1 cellular context compared by ENCODE assay signal in the genomic region with DNA sequence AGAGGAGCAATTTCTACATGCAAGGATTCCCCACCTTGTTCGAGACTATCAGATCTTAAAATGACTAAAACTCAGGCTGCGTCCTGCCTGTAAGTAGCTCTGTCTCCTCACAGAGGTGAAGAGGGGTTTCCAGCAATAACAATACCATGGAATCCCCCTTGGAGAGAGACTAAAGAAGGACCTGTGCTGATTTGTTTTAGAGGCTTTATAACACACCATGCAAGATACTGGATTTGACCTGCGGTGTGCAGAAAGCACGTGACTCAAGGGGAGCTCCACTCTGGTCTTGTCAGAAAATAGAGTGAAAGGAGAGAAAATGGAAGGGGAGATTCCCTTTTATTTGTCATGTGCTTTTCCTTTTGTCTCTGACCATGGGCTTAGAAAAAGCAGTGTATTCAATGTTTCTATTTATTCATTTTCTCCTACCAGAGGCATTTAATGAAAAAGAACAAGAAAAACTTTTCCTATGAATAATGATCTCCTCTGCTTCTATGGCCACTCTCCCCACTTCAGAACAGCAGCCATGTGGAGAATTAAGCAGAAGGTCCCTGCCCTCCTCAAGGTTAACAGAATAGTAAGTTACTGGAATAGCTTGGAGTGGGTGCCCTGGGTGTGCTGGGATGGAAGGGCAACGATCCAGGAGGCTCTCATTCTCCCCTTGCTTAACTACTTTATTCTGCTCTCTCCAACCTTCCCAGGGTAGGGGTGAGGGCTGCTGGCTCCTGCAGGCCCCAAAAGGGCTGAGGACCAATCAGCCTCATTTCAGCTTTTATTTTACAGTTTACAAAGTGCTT.
TF ChIP-seq lines count a peak whose summit lies in the region.

No MANE protein-coding gene starts in this region.

TF ChIP-seq in K562, 482 proteins besides CTCF, POLR2A, EP300 and RAD21:
- TF ChIP-seq, protein P1, sequence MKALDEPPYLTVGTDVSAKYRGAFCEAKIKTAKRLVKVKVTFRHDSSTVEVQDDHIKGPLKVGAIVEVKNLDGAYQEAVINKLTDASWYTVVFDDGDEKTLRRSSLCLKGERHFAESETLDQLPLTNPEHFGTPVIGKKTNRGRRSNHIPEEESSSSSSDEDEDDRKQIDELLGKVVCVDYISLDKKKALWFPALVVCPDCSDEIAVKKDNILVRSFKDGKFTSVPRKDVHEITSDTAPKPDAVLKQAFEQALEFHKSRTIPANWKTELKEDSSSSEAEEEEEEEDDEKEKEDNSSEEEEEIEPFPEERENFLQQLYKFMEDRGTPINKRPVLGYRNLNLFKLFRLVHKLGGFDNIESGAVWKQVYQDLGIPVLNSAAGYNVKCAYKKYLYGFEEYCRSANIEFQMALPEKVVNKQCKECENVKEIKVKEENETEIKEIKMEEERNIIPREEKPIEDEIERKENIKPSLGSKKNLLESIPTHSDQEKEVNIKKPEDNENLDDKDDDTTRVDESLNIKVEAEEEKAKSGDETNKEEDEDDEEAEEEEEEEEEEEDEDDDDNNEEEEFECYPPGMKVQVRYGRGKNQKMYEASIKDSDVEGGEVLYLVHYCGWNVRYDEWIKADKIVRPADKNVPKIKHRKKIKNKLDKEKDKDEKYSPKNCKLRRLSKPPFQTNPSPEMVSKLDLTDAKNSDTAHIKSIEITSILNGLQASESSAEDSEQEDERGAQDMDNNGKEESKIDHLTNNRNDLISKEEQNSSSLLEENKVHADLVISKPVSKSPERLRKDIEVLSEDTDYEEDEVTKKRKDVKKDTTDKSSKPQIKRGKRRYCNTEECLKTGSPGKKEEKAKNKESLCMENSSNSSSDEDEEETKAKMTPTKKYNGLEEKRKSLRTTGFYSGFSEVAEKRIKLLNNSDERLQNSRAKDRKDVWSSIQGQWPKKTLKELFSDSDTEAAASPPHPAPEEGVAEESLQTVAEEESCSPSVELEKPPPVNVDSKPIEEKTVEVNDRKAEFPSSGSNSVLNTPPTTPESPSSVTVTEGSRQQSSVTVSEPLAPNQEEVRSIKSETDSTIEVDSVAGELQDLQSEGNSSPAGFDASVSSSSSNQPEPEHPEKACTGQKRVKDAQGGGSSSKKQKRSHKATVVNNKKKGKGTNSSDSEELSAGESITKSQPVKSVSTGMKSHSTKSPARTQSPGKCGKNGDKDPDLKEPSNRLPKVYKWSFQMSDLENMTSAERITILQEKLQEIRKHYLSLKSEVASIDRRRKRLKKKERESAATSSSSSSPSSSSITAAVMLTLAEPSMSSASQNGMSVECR (CRISPR knock-in tag; IDR thresholded peaks at IDR 0.05), result 0 out of 2 replicates have a peak, but pooled peaks have one; percentile 36
- TF ChIP-seq ETV6 (IDR thresholded peaks at IDR 0.05; ENCODE audit: borderline replicate concordance in 1 of 2, low read depth in 2 of 2, low read length in 1 of 2), result no peak
- TF ChIP-seq ETV6 (CRISPR knock-in tag; IDR thresholded peaks at IDR 0.05; ENCODE audit: borderline replicate concordance), result no peak
- no peak for TF ChIP-seq ZFPM2 (CRISPR knock-in tag; IDR thresholded peaks at IDR 0.05)
- TF ChIP-seq JUNB (CRISPR knock-in tag; conservative IDR thresholded peaks at IDR 0.05), result no peak
- TF ChIP-seq, protein P2, sequence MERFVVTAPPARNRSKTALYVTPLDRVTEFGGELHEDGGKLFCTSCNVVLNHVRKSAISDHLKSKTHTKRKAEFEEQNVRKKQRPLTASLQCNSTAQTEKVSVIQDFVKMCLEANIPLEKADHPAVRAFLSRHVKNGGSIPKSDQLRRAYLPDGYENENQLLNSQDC (CRISPR knock-in tag; IDR thresholded peaks at IDR 0.05), result no peak
- TF ChIP-seq RAD51 (IDR thresholded peaks at IDR 0.05; ENCODE audit: borderline replicate concordance, low read depth), result peak; percentile 39; the same call in 1 of the 2 replicates
- TF ChIP-seq, protein P3, sequence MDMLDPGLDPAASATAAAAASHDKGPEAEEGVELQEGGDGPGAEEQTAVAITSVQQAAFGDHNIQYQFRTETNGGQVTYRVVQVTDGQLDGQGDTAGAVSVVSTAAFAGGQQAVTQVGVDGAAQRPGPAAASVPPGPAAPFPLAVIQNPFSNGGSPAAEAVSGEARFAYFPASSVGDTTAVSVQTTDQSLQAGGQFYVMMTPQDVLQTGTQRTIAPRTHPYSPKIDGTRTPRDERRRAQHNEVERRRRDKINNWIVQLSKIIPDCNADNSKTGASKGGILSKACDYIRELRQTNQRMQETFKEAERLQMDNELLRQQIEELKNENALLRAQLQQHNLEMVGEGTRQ (CRISPR knock-in tag; IDR thresholded peaks at IDR 0.05), result peak; percentile 39; the same call in 1 of the 2 replicates
- no peak for TF ChIP-seq TEAD4 (IDR thresholded peaks at IDR 0.05; ENCODE audit: low read length)
- TF ChIP-seq TEAD4 (CRISPR knock-in tag; IDR thresholded peaks at IDR 0.05; ENCODE audit: borderline replicate concordance), result 0 out of 2 replicates have a peak, but pooled peaks have one; percentile 24
- TF ChIP-seq, protein P4, sequence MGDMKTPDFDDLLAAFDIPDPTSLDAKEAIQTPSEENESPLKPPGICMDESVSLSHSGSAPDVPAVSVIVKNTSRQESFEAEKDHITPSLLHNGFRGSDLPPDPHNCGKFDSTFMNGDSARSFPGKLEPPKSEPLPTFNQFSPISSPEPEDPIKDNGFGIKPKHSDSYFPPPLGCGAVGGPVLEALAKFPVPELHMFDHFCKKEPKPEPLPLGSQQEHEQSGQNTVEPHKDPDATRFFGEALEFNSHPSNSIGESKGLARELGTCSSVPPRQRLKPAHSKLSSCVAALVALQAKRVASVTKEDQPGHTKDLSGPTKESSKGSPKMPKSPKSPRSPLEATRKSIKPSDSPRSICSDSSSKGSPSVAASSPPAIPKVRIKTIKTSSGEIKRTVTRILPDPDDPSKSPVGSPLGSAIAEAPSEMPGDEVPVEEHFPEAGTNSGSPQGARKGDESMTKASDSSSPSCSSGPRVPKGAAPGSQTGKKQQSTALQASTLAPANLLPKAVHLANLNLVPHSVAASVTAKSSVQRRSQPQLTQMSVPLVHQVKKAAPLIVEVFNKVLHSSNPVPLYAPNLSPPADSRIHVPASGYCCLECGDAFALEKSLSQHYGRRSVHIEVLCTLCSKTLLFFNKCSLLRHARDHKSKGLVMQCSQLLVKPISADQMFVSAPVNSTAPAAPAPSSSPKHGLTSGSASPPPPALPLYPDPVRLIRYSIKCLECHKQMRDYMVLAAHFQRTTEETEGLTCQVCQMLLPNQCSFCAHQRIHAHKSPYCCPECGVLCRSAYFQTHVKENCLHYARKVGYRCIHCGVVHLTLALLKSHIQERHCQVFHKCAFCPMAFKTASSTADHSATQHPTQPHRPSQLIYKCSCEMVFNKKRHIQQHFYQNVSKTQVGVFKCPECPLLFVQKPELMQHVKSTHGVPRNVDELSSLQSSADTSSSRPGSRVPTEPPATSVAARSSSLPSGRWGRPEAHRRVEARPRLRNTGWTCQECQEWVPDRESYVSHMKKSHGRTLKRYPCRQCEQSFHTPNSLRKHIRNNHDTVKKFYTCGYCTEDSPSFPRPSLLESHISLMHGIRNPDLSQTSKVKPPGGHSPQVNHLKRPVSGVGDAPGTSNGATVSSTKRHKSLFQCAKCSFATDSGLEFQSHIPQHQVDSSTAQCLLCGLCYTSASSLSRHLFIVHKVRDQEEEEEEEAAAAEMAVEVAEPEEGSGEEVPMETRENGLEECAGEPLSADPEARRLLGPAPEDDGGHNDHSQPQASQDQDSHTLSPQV (IDR thresholded peaks at IDR 0.05), result no peak
- no peak for TF ChIP-seq ETS2 (tag; IDR thresholded peaks at IDR 0.05; ENCODE audit: borderline replicate concordance, poor library complexity, severe bottlenecking)
- TF ChIP-seq MTA3 (IDR thresholded peaks at IDR 0.05; ENCODE audit: borderline replicate concordance), result no peak
- TF ChIP-seq, protein P5, sequence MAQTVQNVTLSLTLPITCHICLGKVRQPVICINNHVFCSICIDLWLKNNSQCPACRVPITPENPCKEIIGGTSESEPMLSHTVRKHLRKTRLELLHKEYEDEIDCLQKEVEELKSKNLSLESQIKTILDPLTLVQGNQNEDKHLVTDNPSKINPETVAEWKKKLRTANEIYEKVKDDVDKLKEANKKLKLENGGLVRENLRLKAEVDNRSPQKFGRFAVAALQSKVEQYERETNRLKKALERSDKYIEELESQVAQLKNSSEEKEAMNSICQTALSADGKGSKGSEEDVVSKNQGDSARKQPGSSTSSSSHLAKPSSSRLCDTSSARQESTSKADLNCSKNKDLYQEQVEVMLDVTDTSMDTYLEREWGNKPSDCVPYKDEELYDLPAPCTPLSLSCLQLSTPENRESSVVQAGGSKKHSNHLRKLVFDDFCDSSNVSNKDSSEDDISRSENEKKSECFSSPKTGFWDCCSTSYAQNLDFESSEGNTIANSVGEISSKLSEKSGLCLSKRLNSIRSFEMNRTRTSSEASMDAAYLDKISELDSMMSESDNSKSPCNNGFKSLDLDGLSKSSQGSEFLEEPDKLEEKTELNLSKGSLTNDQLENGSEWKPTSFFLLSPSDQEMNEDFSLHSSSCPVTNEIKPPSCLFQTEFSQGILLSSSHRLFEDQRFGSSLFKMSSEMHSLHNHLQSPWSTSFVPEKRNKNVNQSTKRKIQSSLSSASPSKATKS (CRISPR knock-in tag; IDR thresholded peaks at IDR 0.05), result no peak
- TF ChIP-seq, protein P6, sequence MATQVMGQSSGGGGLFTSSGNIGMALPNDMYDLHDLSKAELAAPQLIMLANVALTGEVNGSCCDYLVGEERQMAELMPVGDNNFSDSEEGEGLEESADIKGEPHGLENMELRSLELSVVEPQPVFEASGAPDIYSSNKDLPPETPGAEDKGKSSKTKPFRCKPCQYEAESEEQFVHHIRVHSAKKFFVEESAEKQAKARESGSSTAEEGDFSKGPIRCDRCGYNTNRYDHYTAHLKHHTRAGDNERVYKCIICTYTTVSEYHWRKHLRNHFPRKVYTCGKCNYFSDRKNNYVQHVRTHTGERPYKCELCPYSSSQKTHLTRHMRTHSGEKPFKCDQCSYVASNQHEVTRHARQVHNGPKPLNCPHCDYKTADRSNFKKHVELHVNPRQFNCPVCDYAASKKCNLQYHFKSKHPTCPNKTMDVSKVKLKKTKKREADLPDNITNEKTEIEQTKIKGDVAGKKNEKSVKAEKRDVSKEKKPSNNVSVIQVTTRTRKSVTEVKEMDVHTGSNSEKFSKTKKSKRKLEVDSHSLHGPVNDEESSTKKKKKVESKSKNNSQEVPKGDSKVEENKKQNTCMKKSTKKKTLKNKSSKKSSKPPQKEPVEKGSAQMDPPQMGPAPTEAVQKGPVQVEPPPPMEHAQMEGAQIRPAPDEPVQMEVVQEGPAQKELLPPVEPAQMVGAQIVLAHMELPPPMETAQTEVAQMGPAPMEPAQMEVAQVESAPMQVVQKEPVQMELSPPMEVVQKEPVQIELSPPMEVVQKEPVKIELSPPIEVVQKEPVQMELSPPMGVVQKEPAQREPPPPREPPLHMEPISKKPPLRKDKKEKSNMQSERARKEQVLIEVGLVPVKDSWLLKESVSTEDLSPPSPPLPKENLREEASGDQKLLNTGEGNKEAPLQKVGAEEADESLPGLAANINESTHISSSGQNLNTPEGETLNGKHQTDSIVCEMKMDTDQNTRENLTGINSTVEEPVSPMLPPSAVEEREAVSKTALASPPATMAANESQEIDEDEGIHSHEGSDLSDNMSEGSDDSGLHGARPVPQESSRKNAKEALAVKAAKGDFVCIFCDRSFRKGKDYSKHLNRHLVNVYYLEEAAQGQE (CRISPR knock-in tag; IDR thresholded peaks at IDR 0.05; ENCODE audit: low read depth), result no peak
- TF ChIP-seq NFYB (IDR thresholded peaks at IDR 0.05; ENCODE audit: extremely low read depth, insufficient read length), result no peak
- TF ChIP-seq, protein P7, sequence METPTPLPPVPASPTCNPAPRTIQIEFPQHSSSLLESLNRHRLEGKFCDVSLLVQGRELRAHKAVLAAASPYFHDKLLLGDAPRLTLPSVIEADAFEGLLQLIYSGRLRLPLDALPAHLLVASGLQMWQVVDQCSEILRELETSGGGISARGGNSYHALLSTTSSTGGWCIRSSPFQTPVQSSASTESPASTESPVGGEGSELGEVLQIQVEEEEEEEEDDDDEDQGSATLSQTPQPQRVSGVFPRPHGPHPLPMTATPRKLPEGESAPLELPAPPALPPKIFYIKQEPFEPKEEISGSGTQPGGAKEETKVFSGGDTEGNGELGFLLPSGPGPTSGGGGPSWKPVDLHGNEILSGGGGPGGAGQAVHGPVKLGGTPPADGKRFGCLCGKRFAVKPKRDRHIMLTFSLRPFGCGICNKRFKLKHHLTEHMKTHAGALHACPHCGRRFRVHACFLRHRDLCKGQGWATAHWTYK (CRISPR knock-in tag; IDR thresholded peaks at IDR 0.05), result no peak
- TF ChIP-seq, protein P8, sequence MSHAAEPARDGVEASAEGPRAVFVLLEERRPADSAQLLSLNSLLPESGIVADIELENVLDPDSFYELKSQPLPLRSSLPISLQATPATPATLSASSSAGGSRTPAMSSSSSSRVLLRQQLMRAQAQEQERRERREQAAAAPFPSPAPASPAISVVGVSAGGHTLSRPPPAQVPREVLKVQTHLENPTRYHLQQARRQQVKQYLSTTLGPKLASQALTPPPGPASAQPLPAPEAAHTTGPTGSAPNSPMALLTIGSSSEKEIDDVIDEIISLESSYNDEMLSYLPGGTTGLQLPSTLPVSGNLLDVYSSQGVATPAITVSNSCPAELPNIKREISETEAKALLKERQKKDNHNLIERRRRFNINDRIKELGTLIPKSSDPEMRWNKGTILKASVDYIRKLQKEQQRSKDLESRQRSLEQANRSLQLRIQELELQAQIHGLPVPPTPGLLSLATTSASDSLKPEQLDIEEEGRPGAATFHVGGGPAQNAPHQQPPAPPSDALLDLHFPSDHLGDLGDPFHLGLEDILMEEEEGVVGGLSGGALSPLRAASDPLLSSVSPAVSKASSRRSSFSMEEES (CRISPR knock-in tag; IDR thresholded peaks at IDR 0.05), result peak; percentile 71
- TF ChIP-seq ZNF239 (CRISPR knock-in tag; IDR thresholded peaks at IDR 0.05), result no peak
- TF ChIP-seq ZNF408 (CRISPR knock-in tag; IDR thresholded peaks at IDR 0.05; ENCODE audit: low read depth), result no peak
- TF ChIP-seq, protein P9, sequence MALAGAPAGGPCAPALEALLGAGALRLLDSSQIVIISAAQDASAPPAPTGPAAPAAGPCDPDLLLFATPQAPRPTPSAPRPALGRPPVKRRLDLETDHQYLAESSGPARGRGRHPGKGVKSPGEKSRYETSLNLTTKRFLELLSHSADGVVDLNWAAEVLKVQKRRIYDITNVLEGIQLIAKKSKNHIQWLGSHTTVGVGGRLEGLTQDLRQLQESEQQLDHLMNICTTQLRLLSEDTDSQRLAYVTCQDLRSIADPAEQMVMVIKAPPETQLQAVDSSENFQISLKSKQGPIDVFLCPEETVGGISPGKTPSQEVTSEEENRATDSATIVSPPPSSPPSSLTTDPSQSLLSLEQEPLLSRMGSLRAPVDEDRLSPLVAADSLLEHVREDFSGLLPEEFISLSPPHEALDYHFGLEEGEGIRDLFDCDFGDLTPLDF (CRISPR knock-in tag; IDR thresholded peaks at IDR 0.05), result no peak
- no peak for TF ChIP-seq EP400 (IDR thresholded peaks at IDR 0.05)
- TF ChIP-seq ZNF561 (CRISPR knock-in tag; conservative IDR thresholded peaks at IDR 0.05), result no peak
- TF ChIP-seq CHD1 (IDR thresholded peaks at IDR 0.05; ENCODE audit: low read length), result no peak
- TF ChIP-seq, protein P10, sequence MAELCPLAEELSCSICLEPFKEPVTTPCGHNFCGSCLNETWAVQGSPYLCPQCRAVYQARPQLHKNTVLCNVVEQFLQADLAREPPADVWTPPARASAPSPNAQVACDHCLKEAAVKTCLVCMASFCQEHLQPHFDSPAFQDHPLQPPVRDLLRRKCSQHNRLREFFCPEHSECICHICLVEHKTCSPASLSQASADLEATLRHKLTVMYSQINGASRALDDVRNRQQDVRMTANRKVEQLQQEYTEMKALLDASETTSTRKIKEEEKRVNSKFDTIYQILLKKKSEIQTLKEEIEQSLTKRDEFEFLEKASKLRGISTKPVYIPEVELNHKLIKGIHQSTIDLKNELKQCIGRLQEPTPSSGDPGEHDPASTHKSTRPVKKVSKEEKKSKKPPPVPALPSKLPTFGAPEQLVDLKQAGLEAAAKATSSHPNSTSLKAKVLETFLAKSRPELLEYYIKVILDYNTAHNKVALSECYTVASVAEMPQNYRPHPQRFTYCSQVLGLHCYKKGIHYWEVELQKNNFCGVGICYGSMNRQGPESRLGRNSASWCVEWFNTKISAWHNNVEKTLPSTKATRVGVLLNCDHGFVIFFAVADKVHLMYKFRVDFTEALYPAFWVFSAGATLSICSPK (IDR thresholded peaks at IDR 0.05; ENCODE audit: borderline replicate concordance), result no peak
- no peak for TF ChIP-seq ZNF175 (CRISPR knock-in tag; IDR thresholded peaks at IDR 0.05; ENCODE audit: low read depth)
- TF ChIP-seq ZC3H8 (IDR thresholded peaks at IDR 0.05), result no peak
- no peak for TF ChIP-seq KAT7 (CRISPR knock-in tag; IDR thresholded peaks at IDR 0.05; ENCODE audit: borderline replicate concordance)
